In the genomic region with DNA sequence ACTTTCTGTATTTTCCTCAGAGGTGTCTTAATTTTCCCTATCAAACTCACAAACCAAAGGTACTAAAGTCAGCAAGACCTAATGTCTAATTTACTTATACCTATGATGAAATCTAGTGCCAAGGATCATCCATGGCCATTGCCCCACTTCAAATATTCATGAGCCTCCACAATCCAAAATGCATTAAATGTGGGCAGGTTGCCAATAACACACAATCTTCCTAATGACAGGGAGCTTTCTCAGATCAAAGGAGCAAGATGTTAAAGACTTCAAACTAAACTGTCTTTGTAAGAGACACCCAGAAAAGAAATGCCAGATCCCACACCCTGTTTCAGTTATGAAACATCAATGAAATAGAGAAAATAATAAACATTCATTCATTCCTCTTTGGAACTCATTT, we compare ENCODE assay signal across 26 cellular contexts.
DNase-seq lines count a peak whose midpoint lies in the region; ATAC-seq, FAIRE-seq and TF ChIP-seq lines count a peak whose summit lies in the region.
"Had no signal": no experiment of that assay in that cellular context is flagged by ENCODE, and none has a peak within 500 bp of the region (broad histone marks: within the 10 kb centered on the region; RNA-seq: fewer than 3 reads in every experiment).

No MANE protein-coding gene starts in this region.

- peak; percentile 18 for DNase-seq in DMS53 (lab: John Stamatoyannopoulos, UW)
- no peak for DNase-seq in DMS53 treated with DMSO at 0.1 percent for 48 hours (lab: John Stamatoyannopoulos, UW; ENCODE audit: unreplicated experiment)
- DNase-seq in NCI-H1417 (lab: John Stamatoyannopoulos, UW) = peak; percentile 65 to 90 (median 74)
- peak; percentile 74 for DNase-seq in NCI-H345 (lab: John Stamatoyannopoulos, UW)
- peak; percentile 7 for DNase-seq in SW480 (ENCODE audit: low spot score)
- DNase-seq in effector memory CD4-positive, alpha-beta T cell = no peak
- no peak for DNase-seq in H54 (ENCODE audit: insufficient read length, low spot score)
- DNase-seq: activated CD4-positive, alpha-beta T cell treated with anti-CD3 and anti-CD28 coated beads for 36 hours; activated naive CD4-positive, alpha-beta T cell treated with anti-CD3 and anti-CD28 coated beads for 36 hours; activated T-cell treated with anti-CD3 and anti-CD28 coated beads, Interleukin-2, amount 50 U/mL, for 48 hours; Caco-2; endodermal cell; GDM1; KG1; kidney; lower lobe of right lung; OCI-M1; Right ventricle myocardium superior; sigmoid colon; stimulated activated CD8-positive, alpha-beta memory T cell treated with anti-CD3 and anti-CD28 coated beads, Interleukin-4, amount 100 ng/mL, for 48 hours; trophoblast cell had no signal

- H3K4me3 ChIP-seq in effector memory CD4-positive, alpha-beta T cell (ENCODE audit: insufficient read depth, low read depth, low read length, poor library complexity, severe bottlenecking) = no peak overlapping the region
- H3K4me3 ChIP-seq: coronary artery, lower lobe of right lung, neural progenitor cell, sigmoid colon had no signal

- no peaks in the 10 kb centered on the region for H3K4me1 ChIP-seq in effector memory CD4-positive, alpha-beta T cell (ENCODE audit: control insufficient read depth, insufficient read depth, low read length, poor library complexity, severe bottlenecking)
- H3K4me1 ChIP-seq: Caco-2, lower lobe of right lung, neural progenitor cell, sigmoid colon had no signal

- no peaks in the 10 kb centered on the region for H3K27me3 ChIP-seq in effector memory CD4-positive, alpha-beta T cell (replicated peaks; ENCODE audit: control insufficient read depth, insufficient read depth, low read length, poor library complexity, severe bottlenecking)
- H3K27me3 ChIP-seq: neural progenitor cell, sigmoid colon had no signal

- FAIRE-seq in H54 (lab: Jason Lieb, UNC) = no peak
- FAIRE-seq: bronchial epithelial cell, kidney had no signal

- ATAC-seq in HG03565 (IDR thresholded peaks at IDR 0.05; ENCODE audit: unreplicated experiment) = no peak
- ATAC-seq: activated CD4-positive, alpha-beta T cell treated with anti-CD3 and anti-CD28 coated beads for 36 hours; HCT116; lower lobe of right lung had no signal

- TF ChIP-seq POLR2A in H54 (IDR thresholded peaks at IDR 0.05; ENCODE audit: low read depth, low read length) = no peak

- no peaks in the 10 kb centered on the region for H3K36me3 ChIP-seq in effector memory CD4-positive, alpha-beta T cell (ENCODE audit: control insufficient read depth, insufficient read depth, low read length)
- H3K36me3 ChIP-seq: lower lobe of right lung, neural progenitor cell, sigmoid colon had no signal

- H3K27ac ChIP-seq in effector memory CD4-positive, alpha-beta T cell (ENCODE audit: insufficient read depth, low read length, poor library complexity, severe bottlenecking) = no peak overlapping the region
- H3K27ac ChIP-seq: coronary artery, lower lobe of right lung, neural progenitor cell, sigmoid colon had no signal

- H3K9me3 ChIP-seq in effector memory CD4-positive, alpha-beta T cell (ENCODE audit: control insufficient read depth, low read length) = no peaks in the 10 kb centered on the region
- H3K9me3 ChIP-seq: Caco-2, lower lobe of right lung, sigmoid colon had no signal

Comparison
In these comparisons a context has a peak if more than half of its experiments do, and no peak if none do; other contexts are left out.
1. DNase-seq: peak in DMS53 (single experiment), NCI-H1417 (3 of 3), NCI-H345 (single experiment) and SW480 (single experiment); none in DMS53 treated with DMSO at 0.1 percent for 48 hours (single experiment), effector memory CD4-positive, alpha-beta T cell (0 of 3) and H54 (single experiment).